In the genomic region with DNA sequence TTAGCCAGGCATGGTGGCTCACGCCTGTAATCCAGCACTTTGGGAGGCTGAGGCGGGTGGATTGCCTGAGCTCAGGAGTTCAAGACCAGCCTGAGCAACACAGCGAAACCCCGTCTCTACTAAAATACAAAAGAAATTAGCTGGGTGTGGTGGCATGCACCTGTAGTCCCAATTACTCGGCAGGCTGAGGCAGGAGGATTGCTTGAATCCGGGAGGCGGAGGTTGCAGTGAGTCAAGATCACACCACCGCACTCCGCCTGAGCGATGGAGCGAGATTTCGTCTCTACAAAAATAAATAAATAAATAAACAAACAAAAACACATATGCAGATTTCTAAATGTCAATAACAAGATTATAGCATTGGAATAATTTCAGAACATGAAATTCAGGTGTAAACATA, we compare ENCODE assay signal across 12 cellular contexts. TPM values are rescaled to one million over a fixed set of nuclear protein-coding genes. Genes with fewer than 3 reads are reported as not detected.
"Had no signal": no experiment of that assay in that cellular context is flagged by ENCODE, and none has a peak within 500 bp of the region (broad histone marks: within the 10 kb centered on the region; RNA-seq: fewer than 3 reads in every experiment).

No MANE protein-coding gene starts in this region.

RNA-seq across cellular contexts. Expression of a gene that starts 58.6 kb away (rescaled TPM):
- total RNA-seq: activated CD4-positive, alpha-beta memory T cell treated with anti-CD3 and anti-CD28 coated beads for 36 hours; activated CD4-positive, alpha-beta memory T cell treated with anti-CD3 and anti-CD28 coated beads, Interleukin-2, amount 10 ng/mL, durations not matched to agents 7 days and 5 days; activated CD4-positive, alpha-beta T cell treated with anti-CD3 and anti-CD28 coated beads for 36 hours; activated CD4-positive, alpha-beta T cell treated with anti-CD3 and anti-CD28 coated beads, Interleukin-2, amount 10 ng/mL, durations not matched to agents 24 days and 14 days; activated CD4-positive, alpha-beta T cell treated with anti-CD3 and anti-CD28 coated beads, Interleukin-2, amount 10 ng/mL, durations not matched to agents 7 days and 5 days; activated CD8-positive, alpha-beta memory T cell treated with anti-CD3 and anti-CD28 coated beads for 36 hours; activated CD8-positive, alpha-beta memory T cell treated with anti-CD3 and anti-CD28 coated beads, Interleukin-2, amount 10 ng/mL, durations not matched to agents 7 days and 5 days; activated CD8-positive, alpha-beta T cell treated with anti-CD3 and anti-CD28 coated beads for 36 hours; activated CD8-positive, alpha-beta T cell treated with anti-CD3 and anti-CD28 coated beads, Interleukin-2, amount 10 ng/mL, durations not matched to agents 7 days and 5 days; T-helper 1 cell treated with Interleukin-12 subunit alpha and Interleukin-12 subunit beta and Interleukin-4 antibody, amounts not matched to agents 30 ng/mL and 1 ng/mL, for 36 hours; T-helper 17 cell; T-helper 2 cell treated with Interferon-gamma antibody and Interleukin-4, amounts not matched to agents 100 ng/mL and 5 ng/mL, for 36 hours had no signal
